In genomic region chr22:37240240-37240940, GRCh38 we compare ENCODE assay signal across 17 cellular contexts. TPM values are rescaled to one million over a fixed set of nuclear protein-coding genes. Genes with fewer than 3 reads are reported as not detected.
DNase-seq lines count a peak whose midpoint lies in the region; ATAC-seq lines count a peak whose summit lies in the region.
"Had no signal": no experiment of that assay in that cellular context is flagged by ENCODE, and none has a peak within 500 bp of the region (broad histone marks: within the 10 kb centered on the region; RNA-seq: fewer than 3 reads in every experiment).

No MANE protein-coding gene starts in this region.

- no peaks in the 10 kb centered on the region for H3K27me3 Mint-ChIP-seq in T-helper 17 cell
- H3K27me3 Mint-ChIP-seq in effector memory CD8-positive, alpha-beta T cell = no peaks in the 10 kb centered on the region

- DNase-seq in activated effector memory CD4-positive, alpha-beta T cell treated with anti-CD3 and anti-CD28 coated beads, Interleukin-2, amount 50 U/mL, for 16 hours = peak; percentile 61
- DNase-seq in activated effector memory CD4-positive, alpha-beta T cell treated with Interleukin-2 at 50 U/mL for 16 hours = no peak
- DNase-seq in T-helper 17 cell (no peak), nucleus accumbens (lab: John Stamatoyannopoulos, UW) (no peak), pons (ENCODE audit: low spot score) (no peak)
- no peak for DNase-seq in effector memory CD8-positive, alpha-beta T cell
- no peak for DNase-seq in stimulated activated CD4-positive, alpha-beta T cell treated with anti-CD3 and anti-CD28 coated beads, Interleukin-1b, Interleukin-23, amount 100 ng/mL, for 48 hours
- DNase-seq: activated CD4-positive, CD25-positive, alpha-beta regulatory T cell; DMS153; NCI-H2029; NCI-H526 treated with DMSO at 0.1 percent for 48 hours; SIG-M5 had no signal

- peaks cover 71% of the 10 kb centered on the region for H3K4me1 Mint-ChIP-seq in T-helper 17 cell
- peaks cover 87% of the 10 kb centered on the region in 2 donors for H3K4me1 Mint-ChIP-seq in effector memory CD8-positive, alpha-beta T cell (ENCODE audit: low read depth in 2 of 2)

- H3K4me3 ChIP-seq in thymus (ENCODE audit: low read length) = no peak overlapping the region

- H3K9me3 ChIP-seq in T-helper 17 cell (ENCODE audit: control insufficient read depth, low read length, poor library complexity, severe bottlenecking) (no peaks in the 10 kb centered on the region), thymus (ENCODE audit: control insufficient read depth) (no peaks in the 10 kb centered on the region)

- peaks cover 36% of the 10 kb centered on the region for H3K4me1 ChIP-seq in thymus (ENCODE audit: control insufficient read depth, insufficient read depth, low read length)
- H3K4me1 ChIP-seq: parathyroid adenoma had no signal

- H3K27me3 ChIP-seq in thymus (ENCODE audit: control insufficient read depth, insufficient read depth) = no peaks in the 10 kb centered on the region

- H3K36me3 ChIP-seq in thymus (ENCODE audit: control insufficient read depth, insufficient read depth) = peaks cover 61% of the 10 kb centered on the region

- 96% methylated on average over 11 of the region's 11 CpGs for WGBS in thymus

- H3K27ac Mint-ChIP-seq in T-helper 17 cell = peak overlapping the region; percentile 97
- peak overlapping the region; percentile 93 to 96 for H3K27ac Mint-ChIP-seq in effector memory CD8-positive, alpha-beta T cell

- no peak for ATAC-seq in T-helper 17 cell
- no peak for ATAC-seq in effector memory CD8-positive, alpha-beta T cell (replicated peaks)

- peaks cover 14% of the 10 kb centered on the region for H3K36me3 Mint-ChIP-seq in T-helper 17 cell (ENCODE audit: low read depth)
- H3K36me3 Mint-ChIP-seq in effector memory CD8-positive, alpha-beta T cell (ENCODE audit: insufficient read depth) = peaks cover 78% of the 10 kb centered on the region

- no peaks in the 10 kb centered on the region for H3K9me3 Mint-ChIP-seq in effector memory CD8-positive, alpha-beta T cell

- peak overlapping the region; percentile 57 for H3K27ac ChIP-seq in thymus (ENCODE audit: low read depth)
- H3K27ac ChIP-seq: parathyroid adenoma had no signal

- peak overlapping the region; percentile 96 for H3K4me3 Mint-ChIP-seq in T-helper 17 cell
- peak overlapping the region; percentile 97 to 98 for H3K4me3 Mint-ChIP-seq in effector memory CD8-positive, alpha-beta T cell

RNA-seq across cellular contexts. Expression of gene RAC2, which starts 3.7 kb away (rescaled TPM):
- total RNA-seq in T-helper 17 cell = 100 to 1,000 TPM; 297 to 478 TPM
- polyA plus RNA-seq in thymus = 206 TPM

RNA-seq across cellular contexts. Expression of gene SSTR3, which starts 28.1 kb away (rescaled TPM):
- total RNA-seq in T-helper 17 cell = 1 to 10 TPM in 1 of 2 donors, under 1 TPM in 1; 0.37 to 2.1 TPM
- 3.9 TPM for polyA plus RNA-seq in thymus
- total RNA-seq: fibroblast of lung, lung microvascular endothelial cell, urinary bladder had no signal
- polyA plus RNA-seq: fibroblast of lung, urinary bladder had no signal

RNA-seq across cellular contexts. Expression of gene CYTH4, which starts 41.9 kb away (rescaled TPM):
- 10 to 100 TPM; 89.5 to 98.7 TPM for total RNA-seq in T-helper 17 cell
- polyA plus RNA-seq in thymus = 54.6 TPM
- total RNA-seq: lung microvascular endothelial cell had no signal
- polyA plus RNA-seq: fibroblast of lung had no signal

RNA-seq across cellular contexts. Expression of gene C1QTNF6, which starts 52.3 kb away (rescaled TPM):
- total RNA-seq in T-helper 17 cell = 10 to 100 TPM; 11.2 to 11.8 TPM
- polyA plus RNA-seq in thymus = 23.2 TPM
